ENCODE assay signal across 4 cellular contexts in genomic region chr1:154314226-154314625, GRCh38. TPM values are rescaled to one million over a fixed set of nuclear protein-coding genes. Genes with fewer than 3 reads are reported as not detected.
"Had no signal": no experiment of that assay in that cellular context is flagged by ENCODE, and none has a peak within 500 bp of the region (broad histone marks: within the 10 kb centered on the region; RNA-seq: fewer than 3 reads in every experiment).

No MANE protein-coding gene starts in this region.

RNA-seq across cellular contexts. Expression of gene AQP10, which starts 6.7 kb away (rescaled TPM):
- total RNA-seq: LHCN-M2, M059J, MCF 10A, NCI-H460 had no signal
